In the genomic region with DNA sequence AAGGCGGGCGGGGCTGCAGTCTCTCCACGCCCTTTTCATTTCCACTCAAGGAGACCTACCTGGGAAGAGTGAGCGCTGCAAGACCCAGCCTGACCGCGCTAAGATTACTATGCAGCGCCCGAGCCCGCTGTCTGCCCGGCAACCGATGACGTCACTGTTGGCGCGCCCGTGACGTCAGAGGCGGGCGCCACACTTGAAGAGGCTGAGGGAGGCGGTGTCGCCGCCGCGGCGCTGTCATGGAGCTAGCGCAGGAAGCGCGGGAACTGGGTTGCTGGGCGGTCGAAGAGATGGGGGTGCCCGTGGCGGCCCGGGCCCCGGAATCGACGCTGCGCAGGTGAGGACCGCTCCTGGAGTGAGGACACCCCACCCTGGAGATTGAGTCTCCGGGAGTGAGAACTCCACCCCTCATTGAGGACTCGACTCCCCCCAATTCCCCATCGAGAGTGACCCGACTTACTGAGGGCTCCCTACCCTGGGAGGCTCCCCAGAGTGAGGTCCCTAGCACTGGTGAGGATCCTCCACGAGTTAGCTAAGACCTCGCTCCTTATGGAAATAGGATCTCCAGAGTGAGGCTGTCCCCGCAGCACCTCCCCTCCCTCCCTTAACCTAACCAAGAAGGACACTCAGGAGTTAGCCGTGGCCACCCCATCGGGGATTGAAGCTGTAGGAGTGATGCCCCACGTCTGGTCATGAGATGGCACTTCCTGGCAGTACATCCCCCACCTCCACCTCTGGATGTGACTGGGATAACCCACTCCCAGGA, we compare ENCODE assay signal across 8 cellular contexts. TPM values are rescaled to one million over a fixed set of nuclear protein-coding genes. Genes with fewer than 3 reads are reported as not detected.
DNase-seq lines count a peak whose midpoint lies in the region; ATAC-seq and TF ChIP-seq lines count a peak whose summit lies in the region.

A gene with protein sequence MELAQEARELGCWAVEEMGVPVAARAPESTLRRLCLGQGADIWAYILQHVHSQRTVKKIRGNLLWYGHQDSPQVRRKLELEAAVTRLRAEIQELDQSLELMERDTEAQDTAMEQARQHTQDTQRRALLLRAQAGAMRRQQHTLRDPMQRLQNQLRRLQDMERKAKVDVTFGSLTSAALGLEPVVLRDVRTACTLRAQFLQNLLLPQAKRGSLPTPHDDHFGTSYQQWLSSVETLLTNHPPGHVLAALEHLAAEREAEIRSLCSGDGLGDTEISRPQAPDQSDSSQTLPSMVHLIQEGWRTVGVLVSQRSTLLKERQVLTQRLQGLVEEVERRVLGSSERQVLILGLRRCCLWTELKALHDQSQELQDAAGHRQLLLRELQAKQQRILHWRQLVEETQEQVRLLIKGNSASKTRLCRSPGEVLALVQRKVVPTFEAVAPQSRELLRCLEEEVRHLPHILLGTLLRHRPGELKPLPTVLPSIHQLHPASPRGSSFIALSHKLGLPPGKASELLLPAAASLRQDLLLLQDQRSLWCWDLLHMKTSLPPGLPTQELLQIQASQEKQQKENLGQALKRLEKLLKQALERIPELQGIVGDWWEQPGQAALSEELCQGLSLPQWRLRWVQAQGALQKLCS (plus strand): TSS at position 177 of the 763 bp plus-strand sequence. CDS start 60 bp downstream, at position 237.

- peak; percentile 88 for TF ChIP-seq CTCF in HEK293 (tag by site-specific recombination; IDR thresholded peaks at IDR 0.05)
- peak; percentile 55 for TF ChIP-seq CTCF in foreskin keratinocyte (conservative IDR thresholded peaks at IDR 0.05)

- peak; percentile 93 for ATAC-seq in foreskin keratinocyte

- H3K27ac ChIP-seq in HEK293 (ENCODE audit: extremely low read depth, low read depth, low read length): peak within 1 kb of the TSS; percentile 94
- H3K27ac ChIP-seq in foreskin keratinocyte: peak within 1 kb of the TSS; percentile 69

- DNase-seq in GDM1 (lab: John Stamatoyannopoulos, UW) (peak; percentile 91), NAMALWA (ENCODE audit: low spot score) (peak; percentile 97), SK-MEL-5 (ENCODE audit: low read depth, low spot score) (peak; percentile 87), foreskin keratinocyte (peak; percentile 59 to 87), stromal cell of bone marrow (ENCODE audit: low read depth) (peak; percentile 78)
- DNase-seq in activated naive CD4-positive, alpha-beta T cell (lab: John Stamatoyannopoulos, UW): peak; percentile 89 to 95 (median 93)

- H3K27me3 ChIP-seq in foreskin keratinocyte: no peaks in the 10 kb centered on the region
- no peaks in the 10 kb centered on the region for H3K27me3 ChIP-seq in neuron (ENCODE audit: insufficient read depth, low read length)

- H2AFZ ChIP-seq in neuron (ENCODE audit: low read depth, low read length): peak within 1 kb of the TSS; percentile 78

- H3K4me1 ChIP-seq in HEK293 (ENCODE audit: control insufficient read depth, insufficient read depth, low read length): peaks cover 13% of the 10 kb centered on the region
- H3K4me1 ChIP-seq in foreskin keratinocyte: no peaks in the 10 kb centered on the region
- no peaks in the 10 kb centered on the region for H3K4me1 ChIP-seq in neuron (ENCODE audit: insufficient read depth, low read length)

- peaks cover 2% of the 10 kb centered on the region for H3K9me3 ChIP-seq in HEK293 (ENCODE audit: control insufficient read depth, insufficient read depth, low read depth, low read length)
- peaks cover 4% of the 10 kb centered on the region for H3K9me3 ChIP-seq in neuron (ENCODE audit: low read length)

- CTCF ChIA-PET in HEK293 (lab: Yijun Ruan, JAX): interaction anchor here (0.6 to 2.5 kb wide), 13 partner anchors 10 to 546 kb away, joined by 3 to 22 read pairs (median 5); no protein-coding TSS in a partner anchor

- peak within 1 kb of the TSS; percentile 68 for H3K4me3 ChIP-seq in HEK293 (ENCODE audit: low read depth, low read length)
- peak within 1 kb of the TSS; percentile 95 for H3K4me3 ChIP-seq in neuron (ENCODE audit: low read length)

- POLR2A ChIA-PET in HEK293 (lab: Yijun Ruan, JAX): interaction anchor here (0.6 to 2.3 kb wide), 22 partner anchors 9 to 561 kb away, joined by 3 to 32 read pairs (median 5); partner anchors contain the start of genes COX6B1, LIN37, PSENEN and U2AF1L4

- in situ Hi-C loops in SK-MEL-5 (cut with HindIII; ENCODE audit: low pct_unique_long_range_greater_than_20kb, low sequenced_read_pairs): no loop called here

- H3K36me3 ChIP-seq in HEK293 (ENCODE audit: control insufficient read depth in 2 of 2, insufficient read depth in 1 of 2, low read length in 2 of 2) (peaks cover 39 to 42% of the 10 kb centered on the region in 2 experiments), neuron (ENCODE audit: insufficient read depth, low read length) (peaks cover 26% of the 10 kb centered on the region)

TF ChIP-seq in HEK293, 187 proteins besides CTCF, POLR2A, EP300 and RAD21 (continues in another document):
- TF ChIP-seq ZNF292 (tag by site-specific recombination; IDR thresholded peaks at IDR 0.05; ENCODE audit: borderline replicate concordance, low read depth) (no peak), ZNF529 (tag by site-specific recombination; IDR thresholded peaks at IDR 0.05; ENCODE audit: insufficient replicate concordance) (no peak), TRIM28 (IDR thresholded peaks at IDR 0.05; ENCODE audit: borderline replicate concordance, low read length) (no peak), ZNF148 (tag by site-specific recombination; IDR thresholded peaks at IDR 0.05; ENCODE audit: borderline replicate concordance) (no peak; the same call in 1 of the 2 replicates), HOXD13 (CRISPR knock-in tag; IDR thresholded peaks at IDR 0.05; ENCODE audit: borderline replicate concordance) (no peak), ZFP69B (tag by site-specific recombination; IDR thresholded peaks at IDR 0.05) (peak; percentile 82), ZNF548 (tag by site-specific recombination; IDR thresholded peaks at IDR 0.05) (no peak), ZNF561 (tag by site-specific recombination; IDR thresholded peaks at IDR 0.05; ENCODE audit: borderline replicate concordance) (peak; percentile 92; the same call in 1 of the 2 replicates), ZNF843 (tag by site-specific recombination; IDR thresholded peaks at IDR 0.05) (peak; percentile 68; the same call in 1 of the 2 replicates), ZNF121 (tag by site-specific recombination; IDR thresholded peaks at IDR 0.05) (peak; percentile 6; the same call in 1 of the 2 replicates), GLI4 (tag by site-specific recombination; IDR thresholded peaks at IDR 0.05) (no peak), ZNF501 (tag by site-specific recombination; IDR thresholded peaks at IDR 0.05) (peak; percentile 98), BCL11B (tag by site-specific recombination; IDR thresholded peaks at IDR 0.05; ENCODE audit: low read depth) (no peak), ZNF23 (tag by site-specific recombination; IDR thresholded peaks at IDR 0.05; ENCODE audit: borderline replicate concordance) (no peak), KLF7 (tag by site-specific recombination; IDR thresholded peaks at IDR 0.05; ENCODE audit: borderline replicate concordance) (peak; percentile 96), ZSCAN30 (tag by site-specific recombination; IDR thresholded peaks at IDR 0.05) (peak; percentile 93), ZIC2 (tag by site-specific recombination; IDR thresholded peaks at IDR 0.05) (peak; percentile 51), YY2 (tag by site-specific recombination; IDR thresholded peaks at IDR 0.05) (peak; percentile 87)
- TF ChIP-seq, protein P1, sequence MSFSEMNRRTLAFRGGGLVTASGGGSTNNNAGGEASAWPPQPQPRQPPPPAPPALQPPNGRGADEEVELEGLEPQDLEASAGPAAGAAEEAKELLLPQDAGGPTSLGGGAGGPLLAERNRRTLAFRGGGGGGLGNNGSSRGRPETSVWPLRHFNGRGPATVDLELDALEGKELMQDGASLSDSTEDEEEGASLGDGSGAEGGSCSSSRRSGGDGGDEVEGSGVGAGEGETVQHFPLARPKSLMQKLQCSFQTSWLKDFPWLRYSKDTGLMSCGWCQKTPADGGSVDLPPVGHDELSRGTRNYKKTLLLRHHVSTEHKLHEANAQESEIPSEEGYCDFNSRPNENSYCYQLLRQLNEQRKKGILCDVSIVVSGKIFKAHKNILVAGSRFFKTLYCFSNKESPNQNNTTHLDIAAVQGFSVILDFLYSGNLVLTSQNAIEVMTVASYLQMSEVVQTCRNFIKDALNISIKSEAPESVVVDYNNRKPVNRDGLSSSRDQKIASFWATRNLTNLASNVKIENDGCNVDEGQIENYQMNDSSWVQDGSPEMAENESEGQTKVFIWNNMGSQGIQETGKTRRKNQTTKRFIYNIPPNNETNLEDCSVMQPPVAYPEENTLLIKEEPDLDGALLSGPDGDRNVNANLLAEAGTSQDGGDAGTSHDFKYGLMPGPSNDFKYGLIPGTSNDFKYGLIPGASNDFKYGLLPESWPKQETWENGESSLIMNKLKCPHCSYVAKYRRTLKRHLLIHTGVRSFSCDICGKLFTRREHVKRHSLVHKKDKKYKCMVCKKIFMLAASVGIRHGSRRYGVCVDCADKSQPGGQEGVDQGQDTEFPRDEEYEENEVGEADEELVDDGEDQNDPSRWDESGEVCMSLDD (tag by site-specific recombination; IDR thresholded peaks at IDR 0.05): peak; percentile 100

RNA-seq across cellular contexts. Expression of the gene that starts here (rescaled TPM):
- 9.2 and 11.1 TPM in 2 replicates for total RNA-seq in SK-MEL-5 (2014; rRNA removed; shearing (Covaris generic))
- polyA plus RNA-seq in SK-MEL-5 (2015; cell fraction: cytosol; rRNA removed): 13.0 TPM in 2 replicates
- 85.6 and 110 TPM in 2 replicates for polyA plus RNA-seq in SK-MEL-5 (2015; cell fraction: nucleus; rRNA removed)
- 14.5 and 18.8 TPM in 2 replicates for total RNA-seq in foreskin keratinocyte
- 16.2 and 17.0 TPM in 2 replicates for polyA plus RNA-seq in foreskin keratinocyte

Comparison
In these comparisons a context has a peak if more than half of its experiments do, and no peak if none do; other contexts are left out.
1. Peak in every context shown above with its lines: DNase-seq, ATAC-seq, H3K4me3 ChIP-seq and H3K27ac ChIP-seq.